Comparison of ENCODE assay signal across 1 cellular context in the genomic region with DNA sequence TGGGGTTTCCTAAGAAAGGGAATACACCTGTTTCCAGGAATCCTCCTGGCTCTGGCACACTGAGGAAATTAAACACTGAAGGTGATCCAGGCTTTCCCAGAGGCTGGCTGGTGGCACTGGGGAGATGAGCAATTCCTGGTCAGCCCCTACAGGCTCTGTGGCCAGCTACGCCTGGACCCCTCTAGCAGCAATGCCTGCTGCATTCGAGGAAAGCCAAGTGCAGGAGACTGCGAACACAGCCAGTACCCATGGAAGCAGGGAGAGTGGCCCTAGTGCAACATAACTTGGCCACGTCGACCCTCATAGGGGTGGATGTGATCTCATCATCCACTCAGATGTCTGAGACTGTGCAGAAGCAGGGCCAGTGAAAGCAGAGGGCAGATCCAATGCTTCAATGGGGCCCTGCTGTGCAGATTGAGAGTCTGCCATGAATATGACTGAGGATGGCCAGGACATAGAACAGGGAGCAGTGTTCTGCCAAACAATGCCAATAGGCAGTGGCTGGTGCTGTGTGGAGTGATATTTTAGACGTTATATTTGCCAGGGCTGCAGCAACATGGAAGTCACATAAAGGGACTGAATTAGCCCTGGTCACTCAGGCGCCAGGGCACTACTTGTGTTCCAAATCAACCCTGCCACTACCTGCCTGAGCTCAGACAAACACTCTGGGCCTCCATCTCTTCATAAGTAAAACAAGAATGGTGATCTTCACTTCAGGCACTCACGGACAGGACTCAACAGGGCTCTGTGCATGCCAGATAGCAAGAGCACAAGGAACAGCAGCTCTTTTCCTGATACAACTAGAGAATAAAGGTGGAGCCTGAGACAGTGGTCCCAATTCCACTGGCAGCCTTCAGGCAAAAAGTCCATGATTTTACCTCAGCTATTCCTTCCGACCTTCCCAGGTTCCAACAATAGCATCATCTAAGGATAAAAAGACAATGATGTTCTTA.
TF ChIP-seq lines count a peak whose summit lies in the region.

No MANE protein-coding gene starts in this region.

TF ChIP-seq in A549, 52 proteins besides CTCF, POLR2A, EP300 and RAD21:
- TF ChIP-seq KDM1A (IDR thresholded peaks at IDR 0.05; ENCODE audit: low read depth), result no peak
- no peak for TF ChIP-seq RNF2 (IDR thresholded peaks at IDR 0.05; ENCODE audit: borderline replicate concordance, low read depth)
- TF ChIP-seq, protein P1, sequence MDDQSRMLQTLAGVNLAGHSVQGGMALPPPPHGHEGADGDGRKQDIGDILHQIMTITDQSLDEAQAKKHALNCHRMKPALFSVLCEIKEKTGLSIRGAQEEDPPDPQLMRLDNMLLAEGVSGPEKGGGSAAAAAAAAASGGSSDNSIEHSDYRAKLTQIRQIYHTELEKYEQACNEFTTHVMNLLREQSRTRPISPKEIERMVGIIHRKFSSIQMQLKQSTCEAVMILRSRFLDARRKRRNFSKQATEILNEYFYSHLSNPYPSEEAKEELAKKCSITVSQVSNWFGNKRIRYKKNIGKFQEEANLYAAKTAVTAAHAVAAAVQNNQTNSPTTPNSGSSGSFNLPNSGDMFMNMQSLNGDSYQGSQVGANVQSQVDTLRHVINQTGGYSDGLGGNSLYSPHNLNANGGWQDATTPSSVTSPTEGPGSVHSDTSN (IDR thresholded peaks at IDR 0.05), result no peak
- TF ChIP-seq HOXB13 (CRISPR knock-in tag; IDR thresholded peaks at IDR 0.05; ENCODE audit: low read depth), result no peak
- TF ChIP-seq NFE2L2 (conservative IDR thresholded peaks at IDR 0.05; ENCODE audit: low read length), result no peak
